In the genomic region with DNA sequence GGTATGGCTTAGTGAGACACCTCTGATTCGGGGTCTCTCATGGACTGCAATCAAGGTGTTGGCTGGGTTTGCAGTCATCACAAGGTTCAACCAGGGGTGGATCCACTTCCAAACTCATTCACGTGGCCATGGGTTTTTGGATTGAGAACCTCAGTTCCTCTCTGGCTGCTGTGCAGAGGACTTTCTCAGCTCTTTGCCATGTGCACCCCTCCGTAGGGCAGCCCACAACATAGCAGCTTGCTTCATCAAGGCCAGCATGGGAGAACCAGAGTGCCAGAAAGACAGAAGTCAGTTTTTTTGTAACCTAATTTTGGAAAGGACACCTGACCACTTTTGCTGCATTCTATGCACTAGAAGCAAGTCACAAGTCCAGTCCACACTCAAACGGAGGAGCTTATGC, we compare ENCODE assay signal across 22 cellular contexts.
DNase-seq lines count a peak whose midpoint lies in the region; ATAC-seq and TF ChIP-seq lines count a peak whose summit lies in the region.
"Had no signal": no experiment of that assay in that cellular context is flagged by ENCODE, and none has a peak within 500 bp of the region (broad histone marks: within the 10 kb centered on the region; RNA-seq: fewer than 3 reads in every experiment).

No MANE protein-coding gene starts in this region.

- TF ChIP-seq POLR2A in vagina (IDR thresholded peaks at IDR 0.05) (no peak), gastrocnemius medialis (IDR thresholded peaks at IDR 0.05) (no peak)

- TF ChIP-seq CTCF in progenitor cell of endocrine pancreas (IDR thresholded peaks at IDR 0.05; ENCODE audit: unreplicated experiment) (no peak), vagina (IDR thresholded peaks at IDR 0.05) (no peak), GM13976 (IDR thresholded peaks at IDR 0.05; ENCODE audit: borderline replicate concordance, control extremely low read depth, extremely low read depth, insufficient read depth, missing control alignments) (no peak), gastrocnemius medialis (IDR thresholded peaks at IDR 0.05 in 4 of 5, conservative IDR thresholded peaks at IDR 0.05 in 1 of 5) (no peak)

- H3K27ac ChIP-seq in vagina (no peak overlapping the region), gastrocnemius medialis (no peak overlapping the region)
- H3K27ac ChIP-seq: A549; BLaER1 treated with 17β-estradiol and CSF1 and Interleukin-3, amounts not matched to agents 10 nM and 100 nM; GM23248 had no signal

- H3K36me3 ChIP-seq in vagina (no peaks in the 10 kb centered on the region), gastrocnemius medialis (no peaks in the 10 kb centered on the region)
- H3K36me3 ChIP-seq: BE2C; BLaER1 treated with 17β-estradiol and CSF1 and Interleukin-3, amounts not matched to agents 10 nM and 100 nM had no signal

- no peak overlapping the region for H3K27ac Mint-ChIP-seq in progenitor cell of endocrine pancreas
- H3K27ac Mint-ChIP-seq: CD14-positive monocyte; CD4-positive, alpha-beta T cell; CD8-positive, alpha-beta memory T cell had no signal

- H3K9me3 ChIP-seq in vagina (no peaks in the 10 kb centered on the region), gastrocnemius medialis (no peaks in the 10 kb centered on the region)
- H3K9me3 ChIP-seq: A549, BE2C had no signal

- peaks cover 38% of the 10 kb centered on the region for H3K9me3 Mint-ChIP-seq in progenitor cell of endocrine pancreas (ENCODE audit: low read depth)
- H3K9me3 Mint-ChIP-seq: CD4-positive, alpha-beta T cell had no signal

- in situ Hi-C loops in GM13976 (cut with MboI; ENCODE audit: low sequenced_read_pairs, unreplicated experiment) (no loop called here), gastrocnemius medialis (cut with MboI; ENCODE audit: low sequenced_read_pairs in 4 of 4) (no loop called here)

- no peak overlapping the region for H3K4me3 ChIP-seq in vagina
- H3K4me3 ChIP-seq in gastrocnemius medialis, result no peak overlapping the region
- H3K4me3 ChIP-seq: A549; BLaER1 treated with 17β-estradiol and CSF1 and Interleukin-3, amounts not matched to agents 10 nM and 100 nM; GM23248 had no signal

- intact Hi-C loops in cardiac septum (cut with DNase I), result no loop called here
- intact Hi-C loops in Right ventricle myocardium superior (cut with DNase I), result no loop called here
- intact Hi-C loops in vagina (cut with DNase I), result no loop called here
- intact Hi-C loops in gastrocnemius medialis (cut with DNase I; ENCODE audit: low total_unique reads), result no loop called here

- peak; percentile 55 for DNase-seq in cardiac septum (ENCODE audit: low spot score)
- DNase-seq in Right ventricle myocardium superior, result no peak
- DNase-seq in islet precursor cell, result peak; percentile 22
- peak; percentile 0 for DNase-seq in progenitor cell of endocrine pancreas (ENCODE audit: low spot score, unreplicated experiment)
- peak; percentile 22 to 64 for DNase-seq in vagina (ENCODE audit: extremely low spot score in 2 of 2)
- DNase-seq in GM13976 (ENCODE audit: low spot score), result no peak
- DNase-seq in NCI-H2081 treated with DMSO at 0.1 percent for 48 hours (lab: John Stamatoyannopoulos, UW), result no peak
- no peak for DNase-seq in gastrocnemius medialis
- DNase-seq: 8988T; ACHN; AML-193; BE2C; CD4-positive, alpha-beta T cell; CD8-positive, alpha-beta memory T cell; DMS53; DMS79 treated with DMSO at 0.1 percent for 48 hours; GM23248; H7; HCEC 1CT had no signal

- no peak overlapping the region for H3K4me3 Mint-ChIP-seq in progenitor cell of endocrine pancreas (ENCODE audit: low read depth)
- H3K4me3 Mint-ChIP-seq: CD14-positive monocyte; CD4-positive, alpha-beta T cell; CD8-positive, alpha-beta memory T cell had no signal

- H3K4me1 ChIP-seq in vagina, result peaks cover 11% of the 10 kb centered on the region
- H3K4me1 ChIP-seq in gastrocnemius medialis, result no peaks in the 10 kb centered on the region
- H3K4me1 ChIP-seq: A549; BE2C; BLaER1 treated with 17β-estradiol and CSF1 and Interleukin-3, amounts not matched to agents 10 nM and 100 nM had no signal

- no peaks in the 10 kb centered on the region for H3K4me1 Mint-ChIP-seq in progenitor cell of endocrine pancreas (ENCODE audit: low read depth)
- H3K4me1 Mint-ChIP-seq: CD14-positive monocyte; CD8-positive, alpha-beta memory T cell had no signal

- no peaks in the 10 kb centered on the region for H3K27me3 Mint-ChIP-seq in progenitor cell of endocrine pancreas

- no peaks in the 10 kb centered on the region for H3K27me3 ChIP-seq in vagina
- H3K27me3 ChIP-seq in gastrocnemius medialis, result peaks cover 0 to 13% (median 0%) of the 10 kb centered on the region in 3 donors
- H3K27me3 ChIP-seq: BE2C had no signal

- ATAC-seq in Right ventricle myocardium superior (ENCODE audit: poor library complexity), result no peak
- no peak for ATAC-seq in gastrocnemius medialis
- ATAC-seq: A549 had no signal

- H3K36me3 Mint-ChIP-seq in progenitor cell of endocrine pancreas (ENCODE audit: insufficient read depth), result no peaks in the 10 kb centered on the region
- H3K36me3 Mint-ChIP-seq: CD14-positive monocyte; CD8-positive, alpha-beta memory T cell had no signal

Comparison
In these comparisons a context has a peak if more than half of its experiments do, and no peak if none do; other contexts are left out.
1. DNase-seq: peak in cardiac septum (single experiment), islet precursor cell (single experiment), progenitor cell of endocrine pancreas (single experiment) and vagina (2 of 2); none in Right ventricle myocardium superior (single experiment), GM13976 (single experiment), NCI-H2081 treated with DMSO at 0.1 percent for 48 hours (single experiment) and gastrocnemius medialis (0 of 2).